Comparison of ENCODE assay signal across 2 cellular contexts in genomic region chr3:170012683-170013400, GRCh38.
TF ChIP-seq lines count a peak whose summit lies in the region.

No MANE protein-coding gene starts in this region.

TF ChIP-seq in HepG2, 621 proteins besides CTCF, POLR2A, EP300 and RAD21:
- 0 out of 2 replicates have a peak, but pooled peaks have one; percentile 15 for TF ChIP-seq DMAP1 (CRISPR knock-in tag; IDR thresholded peaks at IDR 0.05)
- TF ChIP-seq MEF2D (CRISPR knock-in tag; IDR thresholded peaks at IDR 0.05), result no peak
- no peak for TF ChIP-seq ZNF10 (CRISPR knock-in tag; IDR thresholded peaks at IDR 0.05; ENCODE audit: borderline replicate concordance, low read depth)
- no peak for TF ChIP-seq DMTF1 (CRISPR knock-in tag; IDR thresholded peaks at IDR 0.05)
- TF ChIP-seq ZBTB46 (CRISPR knock-in tag; IDR thresholded peaks at IDR 0.05; ENCODE audit: borderline replicate concordance), result no peak
- TF ChIP-seq SOX13 (IDR thresholded peaks at IDR 0.05), result no peak
- TF ChIP-seq SOX13 (CRISPR knock-in tag; conservative IDR thresholded peaks at IDR 0.05 in 1 of 2, IDR thresholded peaks at IDR 0.05 in 1 of 2), result peak in 1 of 2 experiments; percentile 38; a peak in 1 of 4 replicates
- no peak for TF ChIP-seq CREM (IDR thresholded peaks at IDR 0.05)
- no peak for TF ChIP-seq CREM (CRISPR knock-in tag; IDR thresholded peaks at IDR 0.05)
- no peak for TF ChIP-seq ZNF746 (CRISPR knock-in tag; IDR thresholded peaks at IDR 0.05)
- no peak for TF ChIP-seq CCAR2 (optimal IDR thresholded peaks at IDR 0.05; ENCODE audit: low read depth, low read length)
- no peak for TF ChIP-seq ZNF615 (CRISPR knock-in tag; IDR thresholded peaks at IDR 0.05; ENCODE audit: borderline replicate concordance)
TF ChIP-seq in HepG2: peak in this region for 2.

TF ChIP-seq in SK-N-SH, 30 proteins besides CTCF, POLR2A, EP300 and RAD21:
- TF ChIP-seq POLR2AphosphoS5 (IDR thresholded peaks at IDR 0.05; ENCODE audit: low read depth, low read length) (no peak), TCF12 (IDR thresholded peaks at IDR 0.05) (no peak), PBX3 (IDR thresholded peaks at IDR 0.05) (no peak), TEAD4 (IDR thresholded peaks at IDR 0.05; ENCODE audit: borderline replicate concordance, insufficient read depth) (no peak)
